In genomic region chrX:23803931-23804381, GRCh38 we compare ENCODE assay signal across 12 cellular contexts. TPM values are rescaled to one million over a fixed set of nuclear protein-coding genes. Genes with fewer than 3 reads are reported as not detected.
DNase-seq lines count a peak whose midpoint lies in the region; ATAC-seq, FAIRE-seq and TF ChIP-seq lines count a peak whose summit lies in the region.
"Had no signal": no experiment of that assay in that cellular context is flagged by ENCODE, and none has a peak within 500 bp of the region (broad histone marks: within the 10 kb centered on the region; RNA-seq: fewer than 3 reads in every experiment).

No MANE protein-coding gene starts in this region.

- H3K4me3 ChIP-seq in A549 (peak overlapping the region; percentile 18; the same call in 1 of the 3 replicates), OCI-LY3 (ENCODE audit: low read length) (no peak overlapping the region), epithelial cell of esophagus (ENCODE audit: low read length) (no peak overlapping the region), mucosa of descending colon (no peak overlapping the region), esophagus muscularis mucosa (no peak overlapping the region)

- no peaks in the 10 kb centered on the region for H3K36me3 Mint-ChIP-seq in activated T-cell treated with anti-CD3 and anti-CD28 coated beads, Interleukin-2, amount 50 U/mL, for 24 hours (ENCODE audit: low read depth)
- H3K36me3 Mint-ChIP-seq: brain; stimulated activated memory B cell treated with anti-CD40 and anti-IgM and Interleukin-4, amounts not matched to agents 10 μg/mL and 1 μg/mL and 100 μg/mL, for 72 hours had no signal

- no peaks in the 10 kb centered on the region for H3K27me3 ChIP-seq in OCI-LY3 (ENCODE audit: low read depth, low read length)
- no peaks in the 10 kb centered on the region for H3K27me3 ChIP-seq in esophagus muscularis mucosa

- peak overlapping the region; percentile 72 for H3K4me2 ChIP-seq in A549
- peak overlapping the region; percentile 42 for H3K4me2 ChIP-seq in OCI-LY3 (ENCODE audit: low read length)

- no peak overlapping the region for H3K9ac ChIP-seq in OCI-LY3 (ENCODE audit: low read length)

- no peaks in the 10 kb centered on the region for H3K9me3 Mint-ChIP-seq in activated T-cell treated with anti-CD3 and anti-CD28 coated beads, Interleukin-2, amount 50 U/mL, for 24 hours
- H3K9me3 Mint-ChIP-seq: stimulated activated memory B cell treated with anti-CD40 and anti-IgM and Interleukin-4, amounts not matched to agents 10 μg/mL and 1 μg/mL and 100 μg/mL, for 72 hours had no signal

- ATAC-seq in A549 (peak; percentile 84 to 86), mucosa of descending colon (peak; percentile 72)
- ATAC-seq: stimulated activated memory B cell treated with anti-CD40 and anti-IgM and Interleukin-4, amounts not matched to agents 10 μg/mL and 1 μg/mL and 100 μg/mL, for 72 hours had no signal

- CTCF ChIA-PET in A549 (lab: Yijun Ruan, JAX): interaction anchor here (0.7 to 3.6 kb wide), 4 partner anchors 21 to 98 kb away, joined by 3 to 22 read pairs (median 6); partner anchors contain the start of gene SAT1

- TF ChIP-seq CTCF in A549 (IDR thresholded peaks at IDR 0.05) (no peak), OCI-LY3 (IDR thresholded peaks at IDR 0.05; ENCODE audit: low read depth, low read length) (no peak), epithelial cell of esophagus (IDR thresholded peaks at IDR 0.05; ENCODE audit: insufficient read depth, low read depth, low read length, missing control alignments) (no peak), mucosa of descending colon (IDR thresholded peaks at IDR 0.05) (no peak), esophagus muscularis mucosa (IDR thresholded peaks at IDR 0.05) (no peak)

- no peak; a peak in 2 of 5 replicates for TF ChIP-seq RAD21 in A549 (conservative IDR thresholded peaks at IDR 0.05 in 1 of 2, IDR thresholded peaks at IDR 0.05 in 1 of 2)

- H3K79me2 ChIP-seq in OCI-LY3 (ENCODE audit: low read length): no peaks in the 10 kb centered on the region

- no peaks in the 10 kb centered on the region for H3K9me3 ChIP-seq in A549
- H3K9me3 ChIP-seq in OCI-LY3 (ENCODE audit: insufficient read depth, low read length): no peaks in the 10 kb centered on the region
- H3K9me3 ChIP-seq in mucosa of descending colon: no peaks in the 10 kb centered on the region
- H3K9me3 ChIP-seq in esophagus muscularis mucosa: no peaks in the 10 kb centered on the region

- DNase-seq in A549 (ENCODE audit: low read depth in 1 of 2, low spot score in 1 of 2): peak; percentile 70 to 96
- DNase-seq in epithelial cell of esophagus (ENCODE audit: low read depth): peak; percentile 93
- DNase-seq in mucosa of descending colon: peak in 1 of 3 donors; percentile 37
- no peak for DNase-seq in activated CD4-positive, CD25-positive, alpha-beta regulatory T cell treated with anti-CD3 and anti-CD28 coated beads, Interleukin-2, amount 50 U/mL, for 72 hours
- no peak for DNase-seq in activated T-cell treated with anti-CD3 and anti-CD28 coated beads, Interleukin-2, amount 50 U/mL, for 24 hours
- DNase-seq in esophagus muscularis mucosa (ENCODE audit: extremely low spot score): no peak
- no peak for DNase-seq in hypothalamus (lab: John Stamatoyannopoulos, UW)
- DNase-seq: NCI-H2107 had no signal

- H3K36me3 ChIP-seq in OCI-LY3 (replicated peaks; ENCODE audit: low read depth, low read length) (no peaks in the 10 kb centered on the region), mucosa of descending colon (ENCODE audit: low read depth) (no peaks in the 10 kb centered on the region), esophagus muscularis mucosa (no peaks in the 10 kb centered on the region)

- no peaks in the 10 kb centered on the region for H4K20me1 ChIP-seq in OCI-LY3 (ENCODE audit: insufficient read depth, low read length)

- no peak overlapping the region for H3K27ac Mint-ChIP-seq in activated T-cell treated with anti-CD3 and anti-CD28 coated beads, Interleukin-2, amount 50 U/mL, for 24 hours
- H3K27ac Mint-ChIP-seq: stimulated activated memory B cell treated with anti-CD40 and anti-IgM and Interleukin-4, amounts not matched to agents 10 μg/mL and 1 μg/mL and 100 μg/mL, for 72 hours had no signal

- intact Hi-C loops in mucosa of descending colon (cut with DNase I, micrococcal nuclease) (no loop called here), esophagus muscularis mucosa (cut with DNase I) (no loop called here)

- H3K27me3 Mint-ChIP-seq in activated T-cell treated with anti-CD3 and anti-CD28 coated beads, Interleukin-2, amount 50 U/mL, for 24 hours: peaks cover 14% of the 10 kb centered on the region
- H3K27me3 Mint-ChIP-seq: stimulated activated memory B cell treated with anti-CD40 and anti-IgM and Interleukin-4, amounts not matched to agents 10 μg/mL and 1 μg/mL and 100 μg/mL, for 72 hours had no signal

- peaks cover 4% of the 10 kb centered on the region for H3K4me1 Mint-ChIP-seq in activated T-cell treated with anti-CD3 and anti-CD28 coated beads, Interleukin-2, amount 50 U/mL, for 24 hours (ENCODE audit: low read depth)

- H3K4me1 ChIP-seq in A549 (peaks cover 66% of the 10 kb centered on the region), OCI-LY3 (ENCODE audit: low read length) (peaks cover 31% of the 10 kb centered on the region), mucosa of descending colon (ENCODE audit: low read depth) (peaks cover 4% of the 10 kb centered on the region), esophagus muscularis mucosa (peaks cover 0 to 23% (median 6%) of the 10 kb centered on the region in 4 donors)

- peak; percentile 99 for FAIRE-seq in A549 (lab: Jason Lieb, UNC)

- TF ChIP-seq POLR2A in A549 (IDR thresholded peaks at IDR 0.05; ENCODE audit: low read length): no peak
- no peak for TF ChIP-seq POLR2A in esophagus muscularis mucosa (IDR thresholded peaks at IDR 0.05; ENCODE audit: low read depth)

- peak overlapping the region; percentile 88 to 98 for H3K27ac ChIP-seq in A549
- no peak overlapping the region for H3K27ac ChIP-seq in OCI-LY3 (ENCODE audit: low read length)
- peak overlapping the region in 1 of 4 donors; percentile 14 for H3K27ac ChIP-seq in esophagus muscularis mucosa (replicated peaks in 1 of 4)
- H3K27ac ChIP-seq: VCaP had no signal

- POLR2A ChIA-PET in A549 (lab: Yijun Ruan, JAX): interaction anchor here (0.6 to 2.9 kb wide), 8 partner anchors 16 to 278 kb away, joined by 3 to 41 read pairs (median 4); partner anchors contain the start of genes ACOT9 and SAT1

- TF ChIP-seq EP300 in A549 (IDR thresholded peaks at IDR 0.05) (peak; percentile 87 to 93; a peak in 4 of 5 replicates), esophagus muscularis mucosa (IDR thresholded peaks at IDR 0.05) (no peak)

- peak overlapping the region; percentile 85 for H2AFZ ChIP-seq in OCI-LY3 (ENCODE audit: low read depth, low read length)

- H3K4me3 Mint-ChIP-seq in activated T-cell treated with anti-CD3 and anti-CD28 coated beads, Interleukin-2, amount 50 U/mL, for 24 hours: no peak overlapping the region
- H3K4me3 Mint-ChIP-seq: stimulated activated memory B cell treated with anti-CD40 and anti-IgM and Interleukin-4, amounts not matched to agents 10 μg/mL and 1 μg/mL and 100 μg/mL, for 72 hours had no signal

- 2% methylated on average over 4 of the region's 5 CpGs for WGBS in A549 (ENCODE audit: missing lambda C conversion rate)
- 70% methylated on average over 5 of the region's 5 CpGs for WGBS in esophagus muscularis mucosa

TF ChIP-seq in A549, 52 proteins besides CTCF, POLR2A, EP300 and RAD21 (continues in another document):
- no peak for TF ChIP-seq CHD4 (IDR thresholded peaks at IDR 0.05; ENCODE audit: borderline replicate concordance)
- TF ChIP-seq MAZ (IDR thresholded peaks at IDR 0.05; ENCODE audit: borderline replicate concordance, low read depth, low read length): no peak
- no peak for TF ChIP-seq MAFK (IDR thresholded peaks at IDR 0.05; ENCODE audit: partially characterized antibody)
- no peak for TF ChIP-seq FOSB (CRISPR knock-in tag; IDR thresholded peaks at IDR 0.05)
- TF ChIP-seq E2F6 (IDR thresholded peaks at IDR 0.05; ENCODE audit: borderline replicate concordance, low read depth): no peak
- TF ChIP-seq HEYL (CRISPR knock-in tag; IDR thresholded peaks at IDR 0.05): no peak
- no peak for TF ChIP-seq NFE2L2 (conservative IDR thresholded peaks at IDR 0.05; ENCODE audit: low read length)
- TF ChIP-seq HOXB5 (CRISPR knock-in tag; IDR thresholded peaks at IDR 0.05): peak; percentile 69; the same call in 1 of the 2 replicates
- no peak for TF ChIP-seq RCOR1 (IDR thresholded peaks at IDR 0.05; ENCODE audit: low read depth, low read length)
- 0 out of 2 replicates have a peak, but pooled peaks have one; percentile 45 for TF ChIP-seq FOSL2 (IDR thresholded peaks at IDR 0.05)
- TF ChIP-seq FOSL2 (CRISPR knock-in tag; IDR thresholded peaks at IDR 0.05): peak; percentile 82
- TF ChIP-seq HES2 (IDR thresholded peaks at IDR 0.05): peak; percentile 64; the same call in 1 of the 2 replicates
- 0 out of 2 replicates have a peak, but pooled peaks have one; percentile 17 for TF ChIP-seq HOXB13 (CRISPR knock-in tag; IDR thresholded peaks at IDR 0.05; ENCODE audit: low read depth)
- TF ChIP-seq JUNB (IDR thresholded peaks at IDR 0.05): peak; percentile 76
- TF ChIP-seq CEBPB (IDR thresholded peaks at IDR 0.05): peak; percentile 95 to 99
- no peak for TF ChIP-seq CHD2 (IDR thresholded peaks at IDR 0.05; ENCODE audit: low read length, partially characterized antibody)
- peak; percentile 45 for TF ChIP-seq MAX (IDR thresholded peaks at IDR 0.05)
- no peak for TF ChIP-seq TFCP2L1 (CRISPR knock-in tag; IDR thresholded peaks at IDR 0.05)

RNA-seq across cellular contexts. Expression of gene SAT1, which starts 21.0 kb away (rescaled TPM):
- polyA plus RNA-seq in A549 (2011; rRNA removed) (2,314 and 3,185 TPM in 2 replicates), A549 (2017; fragmentation: RNase III; extraction: RNeasy Plus Mini Kit Qiagen cat#74134 plus additional on column Dnase treatment) (458 to 607 TPM (median 585 TPM) in 3 replicates)
- polyA plus RNA-seq in A549 (2012; cell fraction: cytosol; rRNA removed): 394 and 479 TPM in 2 replicates
- 830 and 1,625 TPM in 2 replicates for polyA plus RNA-seq in A549 (2012; cell fraction: nucleus; rRNA removed)
- 644 and 676 TPM in 2 replicates for polyA minus RNA-seq in A549 (2011; rRNA and poly(A)+ RNA removed)
- total RNA-seq in mucosa of descending colon (100 to 1,000 TPM; 267 to 574 (median 449) TPM), esophagus muscularis mucosa (100 to 1,000 TPM; 152 to 621 (median 206) TPM)

Comparison
In these comparisons a context has a peak if more than half of its experiments do, and no peak if none do; other contexts are left out.
1. DNase-seq: peak in A549 (2 of 2) and epithelial cell of esophagus (single experiment); none in activated CD4-positive, CD25-positive, alpha-beta regulatory T cell treated with anti-CD3 and anti-CD28 coated beads, Interleukin-2, amount 50 U/mL, for 72 hours (single experiment), activated T-cell treated with anti-CD3 and anti-CD28 coated beads, Interleukin-2, amount 50 U/mL, for 24 hours (single experiment), esophagus muscularis mucosa (single experiment) and hypothalamus (0 of 51).